In genomic region chr2:232584238-232584637, GRCh38 we compare ENCODE assay signal across 35 cellular contexts. TPM values are rescaled to one million over a fixed set of nuclear protein-coding genes. Genes with fewer than 3 reads are reported as not detected.
"Had no signal": no experiment of that assay in that cellular context is flagged by ENCODE, and none has a peak within 500 bp of the region (broad histone marks: within the 10 kb centered on the region; RNA-seq: fewer than 3 reads in every experiment).

No MANE protein-coding gene starts in this region.

- H3K4me3 Mint-ChIP-seq: activated B cell treated with CpG ODN at 0.5 μM for 24 hours; activated CD4-positive, alpha-beta memory T cell treated with anti-CD3 and anti-CD28 coated beads for 36 hours; activated naive CD8-positive, alpha-beta T cell treated with anti-CD3 and anti-CD28 coated beads for 36 hours had no signal

- DNase-seq: activated B cell treated with CpG ODN at 0.5 μM for 24 hours; activated CD4-positive, alpha-beta memory T cell treated with anti-CD3 and anti-CD28 coated beads for 36 hours; activated CD4-positive, alpha-beta T cell treated with anti-CD3 and anti-CD28 coated beads for 4 hours; activated CD4-positive, alpha-beta T cell treated with anti-CD3 and anti-CD28 coated beads, Interleukin-2, amount 50 U/mL, for 1 hour; activated CD4-positive, CD25-positive, alpha-beta regulatory T cell treated with anti-CD3 and anti-CD28 coated beads, Interleukin-2, amount 50 U/mL, for 72 hours; activated CD8-positive, alpha-beta memory T cell treated with anti-CD3 and anti-CD28 coated beads, Interleukin-2, amount 50 U/mL, for 4 hours; activated effector memory CD4-positive, alpha-beta T cell treated with Interleukin-2 at 50 U/mL for 16 hours; activated naive CD4-positive, alpha-beta T cell treated with anti-CD3 and anti-CD28 coated beads, Interleukin-2, amount 50 U/mL, for 16 hours; activated naive CD8-positive, alpha-beta T cell treated with anti-CD3 and anti-CD28 coated beads for 36 hours; activated T-cell treated with anti-CD3 and anti-CD28 coated beads for 4 hours; activated T-cell treated with anti-CD3 and anti-CD28 coated beads, Interleukin-2, amount 50 U/mL, for 48 hours; amniotic stem cell; aorta; brain microvascular endothelial cell; central memory CD4-positive, alpha-beta T cell; Kasumi-1; KG1; MG63; NCI-H1048; NCI-H1105 treated with DMSO at 0.1 percent for 48 hours; NCI-H1436; NCI-H1694 treated with DMSO at 0.1 percent for 48 hours; NCI-H2029; NCI-H2107; NCI-H2171; NCI-H524; NCI-H774; PC-3; Peyer's patch; RPMI8226; SW 1271; T-helper 1 cell; T-helper 2 cell; T-helper 9 cell had no signal

- ATAC-seq: PC-3 had no signal

- H3K4me1 Mint-ChIP-seq: activated naive CD8-positive, alpha-beta T cell treated with anti-CD3 and anti-CD28 coated beads for 36 hours had no signal

- H3K27me3 Mint-ChIP-seq: activated B cell treated with CpG ODN at 0.5 μM for 24 hours; activated CD4-positive, alpha-beta memory T cell treated with anti-CD3 and anti-CD28 coated beads for 36 hours; activated naive CD8-positive, alpha-beta T cell treated with anti-CD3 and anti-CD28 coated beads for 36 hours had no signal

- H3K9me3 Mint-ChIP-seq: activated B cell treated with CpG ODN at 0.5 μM for 24 hours had no signal

- H3K27ac Mint-ChIP-seq: activated B cell treated with CpG ODN at 0.5 μM for 24 hours; activated CD4-positive, alpha-beta memory T cell treated with anti-CD3 and anti-CD28 coated beads for 36 hours; activated naive CD8-positive, alpha-beta T cell treated with anti-CD3 and anti-CD28 coated beads for 36 hours had no signal

RNA-seq across cellular contexts. Expression of gene CHRNG, which starts 44.7 kb away (rescaled TPM):
- total RNA-seq: activated B cell treated with CpG ODN at 0.5 μM for 24 hours; activated CD4-positive, alpha-beta memory T cell treated with anti-CD3 and anti-CD28 coated beads for 36 hours; activated naive CD8-positive, alpha-beta T cell treated with anti-CD3 and anti-CD28 coated beads for 36 hours; aorta; chondrocyte; PC-3; Peyer's patch had no signal

RNA-seq across cellular contexts. Expression of gene EFHD1, which starts 49.2 kb away (rescaled TPM):
- total RNA-seq: activated B cell treated with CpG ODN at 0.5 μM for 24 hours had no signal

RNA-seq across cellular contexts. Expression of gene CHRND, which starts 58.3 kb away (rescaled TPM):
- total RNA-seq: activated B cell treated with CpG ODN at 0.5 μM for 24 hours; activated CD4-positive, alpha-beta memory T cell treated with anti-CD3 and anti-CD28 coated beads for 36 hours; activated naive CD8-positive, alpha-beta T cell treated with anti-CD3 and anti-CD28 coated beads for 36 hours; aorta; chondrocyte; PC-3; Peyer's patch had no signal
